In genomic region chr16:77236063-77236511, GRCh38 we compare ENCODE assay signal across 1 cellular context.
TF ChIP-seq lines count a peak whose summit lies in the region.

No MANE protein-coding gene starts in this region.

TF ChIP-seq in GM12878, 131 proteins besides CTCF, POLR2A, EP300 and RAD21 (continued from another document):
- TF ChIP-seq POLR2AphosphoS5 (IDR thresholded peaks at IDR 0.05; ENCODE audit: low read length) (no peak), ZNF384 (IDR thresholded peaks at IDR 0.05; ENCODE audit: borderline replicate concordance, low read depth, low read length) (no peak), SMAD5 (IDR thresholded peaks at IDR 0.05; ENCODE audit: low read depth) (no peak), FOXM1 (IDR thresholded peaks at IDR 0.05; ENCODE audit: low read depth, low read length) (peak; percentile 64), CREB1 (IDR thresholded peaks at IDR 0.05; ENCODE audit: low read depth) (peak; percentile 65; the same call in 1 of the 2 replicates), TARDBP (IDR thresholded peaks at IDR 0.05; ENCODE audit: borderline replicate concordance) (no peak), JUND (IDR thresholded peaks at IDR 0.05; ENCODE audit: low read depth, low read length) (no peak), SIN3A (IDR thresholded peaks at IDR 0.05; ENCODE audit: low read depth, low read length) (no peak), ZNF217 (IDR thresholded peaks at IDR 0.05) (no peak), MYB (IDR thresholded peaks at IDR 0.05; ENCODE audit: borderline replicate concordance, low read depth, low read length) (0 out of 2 replicates have a peak, but pooled peaks have one; percentile 41), ASH2L (IDR thresholded peaks at IDR 0.05; ENCODE audit: borderline replicate concordance, low read depth) (no peak), MLLT1 (IDR thresholded peaks at IDR 0.05) (no peak), KLF5 (IDR thresholded peaks at IDR 0.05; ENCODE audit: partially characterized antibody) (no peak), BHLHE40 (IDR thresholded peaks at IDR 0.05; ENCODE audit: borderline replicate concordance in 1 of 2, low read depth in 2 of 2, low read length in 1 of 2) (peak in 1 of 2 experiments; percentile 34; a peak in 1 of 4 replicates), NRF1 (conservative IDR thresholded peaks at IDR 0.05; ENCODE audit: low read depth, low read length) (no peak), GABPA (IDR thresholded peaks at IDR 0.05; ENCODE audit: low read depth) (no peak)
TF ChIP-seq in GM12878: peak in this region for 26.
